Comparison of ENCODE assay signal across 8 cellular contexts in the genomic region with DNA sequence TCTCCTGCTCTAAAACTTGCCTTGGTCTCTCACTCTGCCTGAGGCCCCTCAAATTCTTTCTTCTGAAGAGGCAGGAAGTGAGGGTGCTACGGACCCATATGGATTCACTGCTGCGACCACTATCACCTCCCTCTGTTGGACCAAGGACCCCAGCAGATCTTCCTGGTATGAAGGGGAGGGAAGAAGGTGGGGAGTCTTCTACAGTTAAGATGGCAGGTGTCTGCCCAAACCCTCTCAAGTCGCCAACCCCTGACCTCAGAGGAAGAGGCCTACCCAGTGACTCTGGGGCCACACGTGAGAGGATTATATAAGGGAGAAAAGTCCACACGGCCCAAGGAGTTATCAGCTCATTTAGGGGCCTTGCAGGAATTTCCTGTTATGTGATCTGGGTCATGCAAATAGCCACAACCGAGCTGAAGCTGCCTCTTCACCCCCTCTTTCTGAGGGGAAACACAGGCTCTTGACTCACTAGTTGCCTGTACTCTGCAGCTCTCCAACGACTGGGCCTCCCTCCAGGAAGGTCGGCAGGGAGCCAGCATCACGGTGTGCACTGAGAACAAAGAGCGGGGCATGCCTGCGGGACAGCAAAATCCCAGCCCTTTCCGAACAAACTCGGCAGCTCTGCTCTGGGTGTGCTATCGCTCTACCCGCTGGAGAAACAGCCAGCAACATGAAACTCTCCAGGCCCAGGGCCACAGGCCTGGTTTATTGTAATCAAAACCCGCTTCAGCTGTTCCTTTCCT.
A peak's percentile ranks its signal among the peaks of the same experiment; 100 is the strongest.
DNase-seq lines count a peak whose midpoint lies in the region; ATAC-seq and TF ChIP-seq lines count a peak whose summit lies in the region.

No MANE protein-coding gene starts in this region.

- H3K9me3 Mint-ChIP-seq in CD8-positive, alpha-beta T cell = no peaks in the 10 kb centered on the region

- H3K27ac ChIP-seq in CD8-positive, alpha-beta T cell (ENCODE audit: low read depth, low read length) = no peak overlapping the region
- H3K27ac ChIP-seq in SJCRH30 (peak overlapping the region; percentile 70), tibial nerve (peak overlapping the region in 3 of 4 donors; percentile 26 to 64 (median 55))

- TF ChIP-seq POLR2A in erythroblast (IDR thresholded peaks at IDR 0.05; ENCODE audit: low read length) = no peak
- no peak for TF ChIP-seq POLR2A in tibial nerve (IDR thresholded peaks at IDR 0.05)

- H3K4me3 Mint-ChIP-seq in CD8-positive, alpha-beta T cell = no peak overlapping the region

- TF ChIP-seq EP300 in tibial nerve (IDR thresholded peaks at IDR 0.05) = peak in 1 of 2 donors; percentile 51

- CTCF ChIA-PET in CD8-positive, alpha-beta T cell (lab: Charles Lee) = no interaction called here

- no peak overlapping the region for H3K4me3 ChIP-seq in CD8-positive, alpha-beta T cell (ENCODE audit: low read depth, low read length)
- H3K4me3 ChIP-seq in SJCRH30 = peak overlapping the region; percentile 14
- H3K4me3 ChIP-seq in tibial nerve = no peak overlapping the region

- H3K4me1 Mint-ChIP-seq in CD8-positive, alpha-beta T cell (ENCODE audit: low read depth) = peaks cover 40% of the 10 kb centered on the region

- intact Hi-C loops in CD8-positive, alpha-beta T cell (cut with DNase I, micrococcal nuclease) = no loop called here

- ATAC-seq in CD8-positive, alpha-beta T cell = no peak
- peak; percentile 38 for ATAC-seq in HG03108 (IDR thresholded peaks at IDR 0.05; ENCODE audit: unreplicated experiment)
- ATAC-seq in GM19455 (IDR thresholded peaks at IDR 0.05; ENCODE audit: unreplicated experiment) = no peak
- ATAC-seq in HG03439 (IDR thresholded peaks at IDR 0.05; ENCODE audit: unreplicated experiment) = no peak

- H3K27ac Mint-ChIP-seq in CD8-positive, alpha-beta T cell = peak overlapping the region; percentile 83

- peaks cover 4% of the 10 kb centered on the region for H3K36me3 Mint-ChIP-seq in CD8-positive, alpha-beta T cell

- TF ChIP-seq CTCF in CD8-positive, alpha-beta T cell (IDR thresholded peaks at IDR 0.05) = no peak
- no peak for TF ChIP-seq CTCF in tibial nerve (IDR thresholded peaks at IDR 0.05)

- DNase-seq in CD8-positive, alpha-beta T cell = no peak
- peak; percentile 87 to 92 for DNase-seq in SJCRH30
- DNase-seq in erythroblast (lab: John Stamatoyannopoulos, UW) = peak; percentile 36 to 40
- peak; percentile 74 for DNase-seq in midbrain (lab: John Stamatoyannopoulos, UW)
- DNase-seq in tibial nerve (ENCODE audit: low spot score in 2 of 2) = peak; percentile 71 to 76

- WGBS in tibial nerve, 2 donors = 32 to 35% methylated on average over 15 to 16 of the region's 16 CpGs

- peaks cover 22% of the 10 kb centered on the region for H3K4me1 ChIP-seq in CD8-positive, alpha-beta T cell (ENCODE audit: insufficient read depth, low read length)
- H3K4me1 ChIP-seq in SJCRH30 (peaks cover 31% of the 10 kb centered on the region), tibial nerve (peaks cover 0 to 51% (median 21%) of the 10 kb centered on the region in 4 donors)

- no peaks in the 10 kb centered on the region for H3K9me3 ChIP-seq in CD8-positive, alpha-beta T cell (ENCODE audit: low read length)
- no peaks in the 10 kb centered on the region for H3K9me3 ChIP-seq in SJCRH30 (replicated peaks)
- no peaks in the 10 kb centered on the region for H3K9me3 ChIP-seq in tibial nerve

- H3K27me3 ChIP-seq in CD8-positive, alpha-beta T cell (ENCODE audit: insufficient read depth, low read length) = no peaks in the 10 kb centered on the region
- H3K27me3 ChIP-seq in SJCRH30 = no peaks in the 10 kb centered on the region
- H3K27me3 ChIP-seq in tibial nerve = no peaks in the 10 kb centered on the region

- H3K27me3 Mint-ChIP-seq in CD8-positive, alpha-beta T cell (ENCODE audit: low read depth) = no peaks in the 10 kb centered on the region

- POLR2A ChIA-PET in CD8-positive, alpha-beta T cell (lab: Charles Lee) = no interaction called here

- H3K36me3 ChIP-seq in CD8-positive, alpha-beta T cell (ENCODE audit: insufficient read depth, low read length) = no peaks in the 10 kb centered on the region
- H3K36me3 ChIP-seq in SJCRH30 (no peaks in the 10 kb centered on the region), tibial nerve (no peaks in the 10 kb centered on the region)

Comparison
In these comparisons a context has a peak if more than half of its experiments do, and no peak if none do; other contexts are left out.
1. DNase-seq: peak in SJCRH30 (2 of 2), erythroblast (2 of 2), midbrain (single experiment) and tibial nerve (2 of 2); none in CD8-positive, alpha-beta T cell (0 of 7).